In the genomic region with DNA sequence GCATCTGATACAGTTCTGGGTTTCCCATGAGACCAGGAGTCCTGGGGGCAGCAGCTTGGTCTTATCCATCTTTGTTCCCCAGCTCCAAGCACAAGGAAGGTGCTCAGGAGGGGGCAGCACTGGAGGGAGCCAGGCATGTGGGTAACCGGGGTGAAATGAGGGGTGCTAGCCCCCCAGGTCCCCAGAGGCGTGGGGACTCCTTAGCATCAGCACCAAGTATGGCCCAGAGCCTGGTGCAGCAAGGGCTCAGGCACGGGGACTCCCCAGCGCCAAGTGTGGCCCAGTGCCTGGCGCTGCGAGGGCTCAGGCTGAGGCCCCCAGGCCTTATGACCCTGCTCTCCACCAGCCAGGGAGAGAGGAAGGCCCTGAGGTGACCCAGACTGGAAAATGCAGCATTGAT, we compare ENCODE assay signal across 1 cellular context.
TF ChIP-seq lines count a peak whose summit lies in the region.

No MANE protein-coding gene starts in this region.

TF ChIP-seq in WTC11, 78 proteins besides CTCF, POLR2A, EP300 and RAD21 (continued from another document):
- TF ChIP-seq, protein P1, sequence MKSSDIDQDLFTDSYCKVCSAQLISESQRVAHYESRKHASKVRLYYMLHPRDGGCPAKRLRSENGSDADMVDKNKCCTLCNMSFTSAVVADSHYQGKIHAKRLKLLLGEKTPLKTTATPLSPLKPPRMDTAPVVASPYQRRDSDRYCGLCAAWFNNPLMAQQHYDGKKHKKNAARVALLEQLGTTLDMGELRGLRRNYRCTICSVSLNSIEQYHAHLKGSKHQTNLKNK (CRISPR knock-in tag; IDR thresholded peaks at IDR 0.05), result no peak
TF ChIP-seq in WTC11: peak in this region for 0.
